In the genomic region with DNA sequence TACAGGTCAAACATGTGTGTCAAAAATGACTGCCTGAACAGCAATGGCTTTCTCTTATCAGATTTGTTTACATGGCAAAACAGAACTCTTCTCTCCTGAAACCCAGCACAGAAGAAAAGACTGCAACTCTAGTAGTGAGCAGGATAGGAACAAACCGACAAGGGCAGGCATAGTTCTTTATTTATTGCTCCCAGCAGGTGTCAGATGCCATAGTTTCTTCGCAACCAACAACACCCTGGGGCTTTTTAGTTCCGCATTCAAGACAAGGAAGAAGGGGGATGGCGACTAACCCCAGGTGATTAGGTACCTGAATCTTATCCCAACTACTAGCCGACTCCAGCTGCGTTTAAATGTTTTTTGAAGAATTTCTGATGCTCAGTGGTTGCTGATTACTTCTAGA, we compare ENCODE assay signal across 23 cellular contexts.
"Had no signal": no experiment of that assay in that cellular context is flagged by ENCODE, and none has a peak within 500 bp of the region (broad histone marks: within the 10 kb centered on the region; RNA-seq: fewer than 3 reads in every experiment).

No MANE protein-coding gene starts in this region.

- H3K4me3 Mint-ChIP-seq: activated CD4-positive, alpha-beta memory T cell treated with anti-CD3 and anti-CD28 coated beads for 36 hours; activated naive CD8-positive, alpha-beta T cell treated with anti-CD3 and anti-CD28 coated beads, Interleukin-2, amount 10 ng/mL, durations not matched to agents 7 days and 5 days; central memory CD8-positive, alpha-beta T cell; natural killer cell treated with Interleukin-12 subunit alpha and Interleukin-12 subunit beta and Interleukin-15 and Interleukin-18, amount 100 ng/mL, for 72 hours had no signal

- H3K27ac ChIP-seq: breast epithelium, coronary artery, esophagus squamous epithelium, gastroesophageal sphincter, heart left ventricle, parathyroid adenoma, thyroid gland, upper lobe of right lung had no signal

- H2AFZ ChIP-seq: parathyroid adenoma had no signal

- H3K27me3 ChIP-seq: breast epithelium, esophagus squamous epithelium, gastroesophageal sphincter, heart left ventricle, thyroid gland, upper lobe of right lung had no signal

- ATAC-seq: gastroesophageal sphincter; heart left ventricle; natural killer cell treated with Interleukin-12 subunit alpha and Interleukin-12 subunit beta and Interleukin-15 and Interleukin-18, amount 100 ng/mL, for 72 hours; right cardiac atrium; stimulated activated naive CD8-positive, alpha-beta T cell treated with anti-CD3 and anti-CD28 coated beads, Interleukin-15, Interleukin-2, amounts not matched to agents 100 U/mL and 50 U/mL, for 24 hours; upper lobe of right lung had no signal

- H3K9me3 Mint-ChIP-seq: activated naive CD8-positive, alpha-beta T cell treated with anti-CD3 and anti-CD28 coated beads, Interleukin-2, amount 10 ng/mL, durations not matched to agents 7 days and 5 days had no signal

- DNase-seq: activated CD4-positive, alpha-beta memory T cell treated with anti-CD3 and anti-CD28 coated beads for 36 hours; activated CD4-positive, alpha-beta T cell treated with anti-CD3 and anti-CD28 coated beads for 48 hours; activated naive CD4-positive, alpha-beta T cell treated with Interleukin-2 at 50 U/mL for 16 hours; activated naive CD8-positive, alpha-beta T cell treated with anti-CD3 and anti-CD28 coated beads, Interleukin-2, amount 10 ng/mL, durations not matched to agents 7 days and 5 days; activated T-cell treated with anti-CD3 and anti-CD28 coated beads, Interleukin-2, amount 50 U/mL, for 48 hours; amniotic stem cell; esophagus squamous epithelium; heart left ventricle; nucleus accumbens; right cardiac atrium; stimulated activated CD4-positive, alpha-beta T cell treated with anti-CD3 and anti-CD28 coated beads, Interleukin-4, amount 100 ng/mL, for 24 hours; stimulated activated naive CD8-positive, alpha-beta T cell treated with anti-CD3 and anti-CD28 coated beads, Interleukin-15, Interleukin-2, amounts not matched to agents 100 U/mL and 50 U/mL, for 24 hours; substantia nigra; T1000; thyroid gland; upper lobe of right lung had no signal

- H3K9me3 ChIP-seq: breast epithelium, esophagus squamous epithelium, gastroesophageal sphincter, thyroid gland, upper lobe of right lung had no signal

- H3K4me3 ChIP-seq: breast epithelium, coronary artery, esophagus squamous epithelium, gastroesophageal sphincter, heart left ventricle, thyroid gland, upper lobe of right lung had no signal

- H3K27ac Mint-ChIP-seq: activated CD4-positive, alpha-beta memory T cell treated with anti-CD3 and anti-CD28 coated beads for 36 hours; activated naive CD8-positive, alpha-beta T cell treated with anti-CD3 and anti-CD28 coated beads, Interleukin-2, amount 10 ng/mL, durations not matched to agents 7 days and 5 days; natural killer cell treated with Interleukin-12 subunit alpha and Interleukin-12 subunit beta and Interleukin-15 and Interleukin-18, amount 100 ng/mL, for 72 hours had no signal

- H3K79me2 ChIP-seq: parathyroid adenoma had no signal

- H3K36me3 Mint-ChIP-seq: activated CD4-positive, alpha-beta memory T cell treated with anti-CD3 and anti-CD28 coated beads for 36 hours; activated naive CD8-positive, alpha-beta T cell treated with anti-CD3 and anti-CD28 coated beads, Interleukin-2, amount 10 ng/mL, durations not matched to agents 7 days and 5 days had no signal

- H3K9ac ChIP-seq: parathyroid adenoma had no signal

- H3K36me3 ChIP-seq: breast epithelium, esophagus squamous epithelium, gastroesophageal sphincter, heart left ventricle, thyroid gland, upper lobe of right lung had no signal

- H3K4me1 ChIP-seq: breast epithelium, esophagus squamous epithelium, gastroesophageal sphincter, heart left ventricle, parathyroid adenoma, thyroid gland, upper lobe of right lung had no signal

- H3K4me1 Mint-ChIP-seq: activated naive CD8-positive, alpha-beta T cell treated with anti-CD3 and anti-CD28 coated beads, Interleukin-2, amount 10 ng/mL, durations not matched to agents 7 days and 5 days; central memory CD8-positive, alpha-beta T cell had no signal

- H3K27me3 Mint-ChIP-seq: activated CD4-positive, alpha-beta memory T cell treated with anti-CD3 and anti-CD28 coated beads for 36 hours; activated naive CD8-positive, alpha-beta T cell treated with anti-CD3 and anti-CD28 coated beads, Interleukin-2, amount 10 ng/mL, durations not matched to agents 7 days and 5 days; central memory CD8-positive, alpha-beta T cell; natural killer cell treated with Interleukin-12 subunit alpha and Interleukin-12 subunit beta and Interleukin-15 and Interleukin-18, amount 100 ng/mL, for 72 hours had no signal

- FAIRE-seq: islet of Langerhans had no signal
